Comparison of ENCODE assay signal across 8 cellular contexts in genomic region chr18:77054606-77055428, GRCh38.
DNase-seq lines count a peak whose midpoint lies in the region; ATAC-seq and TF ChIP-seq lines count a peak whose summit lies in the region.

No MANE protein-coding gene starts in this region.

- BruUV-seq in Caco-2 (replicated peaks; lab: Mats Ljungman, UMichigan), result no TSS peak

- no peaks in the 10 kb centered on the region for H3K9me3 Mint-ChIP-seq in Caco-2 (ENCODE audit: unreplicated experiment)
- H3K9me3 Mint-ChIP-seq in osteocyte (ENCODE audit: unreplicated experiment), result no peaks in the 10 kb centered on the region

- H3K9me3 ChIP-seq in Caco-2 (no peaks in the 10 kb centered on the region), thoracic aorta (no peaks in the 10 kb centered on the region)

- CTCF ChIA-PET in Caco-2 (lab: Charles Lee) (interaction anchor here (0.7 to 0.8 kb wide), 2 partner anchors 47 to 54 kb away, joined by 3 to 8 read pairs; no protein-coding TSS in a partner anchor), RWPE1 (lab: Yijun Ruan, JAX) (no interaction called here)

- intact Hi-C loops in Caco-2 (cut with micrococcal nuclease; ENCODE audit: unreplicated experiment), result loop anchor here (1.0 to 5.0 kb wide), 8 partner anchors 55 to 563 kb away; partner anchors contain the start of genes MBP and ZNF236

- H3K27me3 ChIP-seq in Caco-2 (replicated peaks; ENCODE audit: control insufficient read depth, insufficient read depth, low read length) (no peaks in the 10 kb centered on the region), thoracic aorta (replicated peaks; ENCODE audit: insufficient read depth) (no peaks in the 10 kb centered on the region)

- DNase-seq in Caco-2 (peak; percentile 75 to 85), HPDE6-E6E7 (ENCODE audit: extremely low spot score) (peak; percentile 71), RWPE1 (ENCODE audit: low spot score) (no peak), activated gamma-delta T cell (lab: John Stamatoyannopoulos, UW) (peak; percentile 57), foreskin melanocyte (peak; percentile 87), osteocyte (ENCODE audit: extremely low spot score, unreplicated experiment) (peak; percentile 96), thoracic aorta (ENCODE audit: low spot score) (no peak)

- peaks cover 11% of the 10 kb centered on the region for H3K4me1 Mint-ChIP-seq in Caco-2 (ENCODE audit: low read depth, unreplicated experiment)
- H3K4me1 Mint-ChIP-seq in osteocyte (ENCODE audit: unreplicated experiment), result peaks cover 44% of the 10 kb centered on the region

- H3K27ac Mint-ChIP-seq in Caco-2 (ENCODE audit: unreplicated experiment) (peak overlapping the region; percentile 94), osteocyte (ENCODE audit: unreplicated experiment) (peak overlapping the region; percentile 87)

- no peak overlapping the region for H3K4me3 ChIP-seq in Caco-2 (ENCODE audit: low read depth, low read length)
- H3K4me3 ChIP-seq in thoracic aorta, result no peak overlapping the region

- POLR2A ChIA-PET in Caco-2 (lab: Charles Lee), result interaction anchor here (0.6 kb wide), 1 partner anchor 562 kb away, joined by 4 read pairs; no protein-coding TSS in a partner anchor
- POLR2A ChIA-PET in RWPE1 (lab: Yijun Ruan, JAX; ENCODE audit: low non-redundant PET), result no interaction called here

- ATAC-seq in GM19468 (IDR thresholded peaks at IDR 0.05; ENCODE audit: extremely low read depth, unreplicated experiment), result peak; percentile 82
- peak; percentile 21 for ATAC-seq in thoracic aorta (ENCODE audit: insufficient number of reproducible peaks, low FRiP score, low read depth)

- H3K4me3 Mint-ChIP-seq in Caco-2 (ENCODE audit: unreplicated experiment) (peak overlapping the region; percentile 39), osteocyte (ENCODE audit: unreplicated experiment) (peak overlapping the region; percentile 24)

- peak overlapping the region; percentile 17 for H3K27ac ChIP-seq in RWPE1
- H3K27ac ChIP-seq in thoracic aorta, result peak overlapping the region; percentile 47 to 67

- peak; percentile 39 to 69 for TF ChIP-seq CTCF in Caco-2 (IDR thresholded peaks at IDR 0.05; ENCODE audit: insufficient read depth in 1 of 2, low read depth in 1 of 2, low read length in 1 of 2, severe bottlenecking in 1 of 2, unreplicated experiment in 1 of 2)
- TF ChIP-seq CTCF in RWPE1 (conservative IDR thresholded peaks at IDR 0.05; ENCODE audit: low read depth), result no peak
- peak; percentile 92 for TF ChIP-seq CTCF in osteocyte (IDR thresholded peaks at IDR 0.05)
- TF ChIP-seq CTCF in thoracic aorta (IDR thresholded peaks at IDR 0.05), result peak; percentile 39

- no peaks in the 10 kb centered on the region for H3K36me3 Mint-ChIP-seq in Caco-2 (ENCODE audit: insufficient read depth, unreplicated experiment)
- no peaks in the 10 kb centered on the region for H3K36me3 Mint-ChIP-seq in osteocyte (ENCODE audit: unreplicated experiment)

- no peaks in the 10 kb centered on the region for H3K36me3 ChIP-seq in Caco-2 (ENCODE audit: control insufficient read depth, insufficient read depth, low read length)
- H3K36me3 ChIP-seq in thoracic aorta, result no peaks in the 10 kb centered on the region

- peaks cover 28% of the 10 kb centered on the region for H3K4me1 ChIP-seq in Caco-2
- H3K4me1 ChIP-seq in thoracic aorta (ENCODE audit: control insufficient read depth in 1 of 2, low read depth in 2 of 2), result peaks cover 26 to 45% of the 10 kb centered on the region in 2 donors

- H3K27me3 Mint-ChIP-seq in Caco-2 (ENCODE audit: insufficient read depth, unreplicated experiment) (no peaks in the 10 kb centered on the region), osteocyte (ENCODE audit: unreplicated experiment) (no peaks in the 10 kb centered on the region)

Comparison
In these comparisons a context has a peak if more than half of its experiments do, and no peak if none do; other contexts are left out.
1. DNase-seq: peak in Caco-2 (2 of 2), HPDE6-E6E7 (single experiment), activated gamma-delta T cell (single experiment), foreskin melanocyte (single experiment) and osteocyte (single experiment); none in RWPE1 (single experiment) and thoracic aorta (single experiment).